In the genomic region with DNA sequence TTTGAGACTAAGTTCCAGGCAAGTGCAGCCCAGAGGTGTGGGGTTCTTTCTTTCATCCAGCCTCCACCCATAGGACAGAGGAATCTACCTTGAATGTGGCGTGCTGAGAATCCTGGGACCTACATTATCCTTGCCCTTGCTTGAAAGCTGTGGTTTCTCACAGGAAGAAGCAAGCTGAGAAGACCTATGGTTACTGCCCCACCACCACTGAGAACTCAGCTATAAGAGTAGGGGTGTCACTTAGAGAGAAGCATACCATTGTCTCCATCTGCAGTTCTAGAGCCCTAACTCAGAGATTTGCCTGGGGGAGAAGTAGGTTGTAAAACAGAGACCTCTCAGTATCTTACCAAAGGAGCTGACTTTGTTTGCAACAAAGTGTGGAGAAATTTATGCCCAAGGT, we compare ENCODE assay signal across 4 cellular contexts.
"Had no signal": no experiment of that assay in that cellular context is flagged by ENCODE, and none has a peak within 500 bp of the region (broad histone marks: within the 10 kb centered on the region; RNA-seq: fewer than 3 reads in every experiment).

No MANE protein-coding gene starts in this region.

- H3K27ac Mint-ChIP-seq: GM23338, H9 had no signal

- DNase-seq: H9, HCEC 1CT, IMR-90 had no signal

- H3K4me3 ChIP-seq: GM23338 had no signal

- H3K4me3 Mint-ChIP-seq: GM23338, H9 had no signal

- H2AFZ ChIP-seq: GM23338 had no signal

- H3K9me3 Mint-ChIP-seq: GM23338, H9 had no signal

- H3K4me2 ChIP-seq: GM23338 had no signal

- ATAC-seq: GM23338 had no signal
